In the genomic region with DNA sequence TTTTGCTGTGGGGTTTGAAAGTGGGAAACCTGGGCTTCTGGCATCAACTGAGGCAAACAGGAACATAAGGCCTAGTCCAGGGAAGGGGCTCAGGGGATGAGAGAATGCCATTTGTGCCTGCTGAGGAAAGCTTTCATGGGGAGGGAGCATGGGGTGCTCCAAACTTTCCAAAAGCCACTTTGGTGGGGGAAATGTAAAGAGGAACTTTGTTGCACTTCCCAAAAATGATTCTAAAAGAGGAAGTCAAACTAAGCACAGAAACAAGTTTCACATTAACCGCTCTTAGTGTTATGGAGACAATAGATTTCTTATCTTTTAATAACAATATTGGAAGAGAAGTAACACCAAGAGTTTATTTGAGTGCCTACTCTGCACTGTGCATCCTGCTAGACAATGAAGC, we compare ENCODE assay signal across 12 cellular contexts.
DNase-seq lines count a peak whose midpoint lies in the region; ATAC-seq and TF ChIP-seq lines count a peak whose summit lies in the region.
"Had no signal": no experiment of that assay in that cellular context is flagged by ENCODE, and none has a peak within 500 bp of the region (broad histone marks: within the 10 kb centered on the region; RNA-seq: fewer than 3 reads in every experiment).

No MANE protein-coding gene starts in this region.

- CTCF ChIA-PET in RWPE1 (lab: Yijun Ruan, JAX): no interaction called here

- peaks cover 35 to 78% (median 66%) of the 10 kb centered on the region in 11 experiments for H3K27me3 ChIP-seq in BLaER1 treated with 17β-estradiol and CSF1 and Interleukin-3, amounts not matched to agents 10 nM and 100 nM
- H3K27me3 ChIP-seq in HL-60 (ENCODE audit: insufficient read depth, poor library complexity, severe bottlenecking): no peaks in the 10 kb centered on the region
- H3K27me3 ChIP-seq: sigmoid colon had no signal

- H3K9ac ChIP-seq in BLaER1 treated with 17β-estradiol and CSF1 and Interleukin-3, amounts not matched to agents 10 nM and 100 nM: peak overlapping the region; percentile 54 to 77 (median 69); a peak in 21 of 22 replicates

- H3K4me3 ChIP-seq in BLaER1 treated with 17β-estradiol and CSF1 and Interleukin-3, amounts not matched to agents 10 nM and 100 nM: peak overlapping the region in 9 of 10 experiments; percentile 9 to 46 (median 22); a peak in 12 of 20 replicates
- no peak overlapping the region for H3K4me3 ChIP-seq in HL-60 (replicated peaks; ENCODE audit: insufficient read depth, low read length)
- H3K4me3 ChIP-seq: lung, sigmoid colon had no signal

- peaks cover 0 to 7% (median 0%) of the 10 kb centered on the region in 11 experiments; a peak in 2 of 22 replicates for H4K20me1 ChIP-seq in BLaER1 treated with 17β-estradiol and CSF1 and Interleukin-3, amounts not matched to agents 10 nM and 100 nM

- H3K36me3 ChIP-seq in BLaER1 treated with 17β-estradiol and CSF1 and Interleukin-3, amounts not matched to agents 10 nM and 100 nM: peaks cover 0 to 18% (median 10%) of the 10 kb centered on the region in 11 experiments; a peak in 11 of 22 replicates
- H3K36me3 ChIP-seq: sigmoid colon had no signal

- H3K4me2 ChIP-seq in BLaER1 treated with 17β-estradiol and CSF1 and Interleukin-3, amounts not matched to agents 10 nM and 100 nM: peak overlapping the region; percentile 69 to 91 (median 86)

- POLR2A ChIA-PET in RWPE1 (lab: Yijun Ruan, JAX; ENCODE audit: low non-redundant PET): no interaction called here

- peaks cover 13 to 25% (median 17%) of the 10 kb centered on the region in 11 experiments for H3K9me3 ChIP-seq in BLaER1 treated with 17β-estradiol and CSF1 and Interleukin-3, amounts not matched to agents 10 nM and 100 nM (replicated peaks in 1 of 11)
- H3K9me3 ChIP-seq: sigmoid colon had no signal

- no peak for TF ChIP-seq CTCF in HL-60 (IDR thresholded peaks at IDR 0.05; ENCODE audit: insufficient read depth, low read length)
- TF ChIP-seq CTCF in RWPE1 (conservative IDR thresholded peaks at IDR 0.05; ENCODE audit: low read depth): no peak

- DNase-seq in HL-60 (ENCODE audit: low read depth in 1 of 2, low spot score in 1 of 2): peak in 1 of 2 experiments; percentile 60
- peak; percentile 49 for DNase-seq in UCSD-AML1 (lab: John Stamatoyannopoulos, UW; ENCODE audit: unreplicated experiment)
- peak; percentile 45 for DNase-seq in medulla oblongata (ENCODE audit: extremely low spot score)
- DNase-seq in superior temporal gyrus (ENCODE audit: extremely low spot score): no peak
- DNase-seq in NCI-H2107 (lab: John Stamatoyannopoulos, UW): no peak
- DNase-seq in RWPE1 (ENCODE audit: low spot score): no peak
- DNase-seq: NCI-H187 treated with DMSO at 0.1 percent for 48 hours, SHP77 treated with DMSO at 0.1 percent for 48 hours, sigmoid colon had no signal

- no peak for ATAC-seq in HG03280 (IDR thresholded peaks at IDR 0.05; ENCODE audit: unreplicated experiment)

- H3K27ac ChIP-seq in BLaER1 treated with 17β-estradiol and CSF1 and Interleukin-3, amounts not matched to agents 10 nM and 100 nM: peak overlapping the region; percentile 73 to 91 (median 83); a peak in 21 of 22 replicates
- peak overlapping the region; percentile 98 for H3K27ac ChIP-seq in HL-60 (replicated peaks)
- no peak overlapping the region for H3K27ac ChIP-seq in RWPE1

- peaks cover 42 to 99% (median 74%) of the 10 kb centered on the region in 10 experiments for H3K4me1 ChIP-seq in BLaER1 treated with 17β-estradiol and CSF1 and Interleukin-3, amounts not matched to agents 10 nM and 100 nM
- H3K4me1 ChIP-seq: sigmoid colon had no signal

Comparison
In these comparisons a context has a peak if more than half of its experiments do, and no peak if none do; other contexts are left out.
1. DNase-seq: peak in UCSD-AML1 (single experiment) and medulla oblongata (single experiment); none in superior temporal gyrus (single experiment), NCI-H2107 (single experiment) and RWPE1 (single experiment).